ENCODE assay signal across 1 cellular context in the genomic region with DNA sequence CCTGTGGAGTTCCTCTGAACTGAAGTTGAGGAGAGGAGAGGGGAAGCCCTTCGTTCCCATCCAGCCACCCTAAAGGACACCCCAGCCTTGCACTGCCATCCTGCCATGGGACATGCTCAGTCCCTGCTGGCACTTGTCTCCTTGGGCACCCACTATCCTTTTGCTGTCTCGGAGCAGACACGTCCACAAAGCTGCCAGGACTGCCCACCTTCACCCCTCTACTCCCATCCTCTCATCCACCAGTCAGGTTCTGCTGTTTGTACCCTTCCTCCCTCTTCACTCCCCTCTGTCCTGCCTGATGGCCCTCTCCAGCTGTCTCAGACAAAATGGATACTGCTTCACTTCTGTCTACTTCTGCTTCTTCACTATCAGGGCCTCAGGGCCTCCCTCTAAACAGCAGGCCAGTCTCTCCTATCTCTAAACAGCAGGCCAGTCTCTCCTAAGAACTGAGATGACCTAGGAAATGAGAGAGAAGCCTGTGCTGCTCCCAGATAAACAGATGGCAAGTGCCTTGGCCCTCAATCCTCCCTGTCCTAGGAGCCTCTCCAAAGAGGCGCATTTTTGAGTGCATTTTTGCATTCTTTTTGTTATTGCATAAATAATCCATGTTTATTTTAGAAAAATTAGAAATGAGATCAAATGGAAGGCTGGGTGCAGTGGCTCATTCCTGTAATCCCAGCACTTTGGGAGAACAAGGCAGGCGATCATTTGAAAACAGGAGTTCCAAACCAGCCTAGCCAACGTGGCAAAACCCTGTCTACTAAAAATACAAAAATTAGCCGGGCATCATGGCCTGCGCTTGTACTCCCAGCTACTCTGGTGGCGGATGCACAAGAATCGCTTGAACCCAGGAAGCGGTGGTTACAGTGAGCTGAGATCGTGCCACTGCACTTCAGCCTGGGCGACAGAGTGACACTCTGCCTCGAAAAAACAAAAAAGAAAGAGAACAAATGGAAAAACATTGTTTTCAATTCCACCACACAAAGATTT.
TF ChIP-seq lines count a peak whose summit lies in the region.

No MANE protein-coding gene starts in this region.

TF ChIP-seq in K562, 482 proteins besides CTCF, POLR2A, EP300 and RAD21 (continues in another document):
- peak; percentile 84 for TF ChIP-seq KHSRP (IDR thresholded peaks at IDR 0.05)
- TF ChIP-seq ZNF408 (CRISPR knock-in tag; IDR thresholded peaks at IDR 0.05; ENCODE audit: low read depth): no peak
- TF ChIP-seq, protein P1, sequence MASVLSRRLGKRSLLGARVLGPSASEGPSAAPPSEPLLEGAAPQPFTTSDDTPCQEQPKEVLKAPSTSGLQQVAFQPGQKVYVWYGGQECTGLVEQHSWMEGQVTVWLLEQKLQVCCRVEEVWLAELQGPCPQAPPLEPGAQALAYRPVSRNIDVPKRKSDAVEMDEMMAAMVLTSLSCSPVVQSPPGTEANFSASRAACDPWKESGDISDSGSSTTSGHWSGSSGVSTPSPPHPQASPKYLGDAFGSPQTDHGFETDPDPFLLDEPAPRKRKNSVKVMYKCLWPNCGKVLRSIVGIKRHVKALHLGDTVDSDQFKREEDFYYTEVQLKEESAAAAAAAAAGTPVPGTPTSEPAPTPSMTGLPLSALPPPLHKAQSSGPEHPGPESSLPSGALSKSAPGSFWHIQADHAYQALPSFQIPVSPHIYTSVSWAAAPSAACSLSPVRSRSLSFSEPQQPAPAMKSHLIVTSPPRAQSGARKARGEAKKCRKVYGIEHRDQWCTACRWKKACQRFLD (CRISPR knock-in tag; IDR thresholded peaks at IDR 0.05): peak; percentile 100
- peak; percentile 88 for TF ChIP-seq MYNN (IDR thresholded peaks at IDR 0.05)
- no peak for TF ChIP-seq MYNN (CRISPR knock-in tag; IDR thresholded peaks at IDR 0.05)
- no peak for TF ChIP-seq SNRNP70 (optimal IDR thresholded peaks at IDR 0.05; ENCODE audit: low read depth, low read length)
- TF ChIP-seq SRSF3 (IDR thresholded peaks at IDR 0.05; ENCODE audit: insufficient read depth, low read length): no peak
- peak; percentile 63 for TF ChIP-seq ZNF830 (CRISPR knock-in tag; IDR thresholded peaks at IDR 0.05)
- TF ChIP-seq PTBP1 (IDR thresholded peaks at IDR 0.05; ENCODE audit: low read depth, low read length): peak; percentile 80
- TF ChIP-seq CCAR2 (IDR thresholded peaks at IDR 0.05; ENCODE audit: low read depth, low read length): 0 out of 2 replicates have a peak, but pooled peaks have one; percentile 31
- no peak for TF ChIP-seq FOXA1 (IDR thresholded peaks at IDR 0.05; ENCODE audit: borderline replicate concordance)
- peak; percentile 3; the same call in 1 of the 2 replicates for TF ChIP-seq GTF2F1 (IDR thresholded peaks at IDR 0.05; ENCODE audit: low read depth, low read length)
- peak; percentile 86 for TF ChIP-seq SUPT5H (IDR thresholded peaks at IDR 0.05)
- peak in 1 of 2 experiments; percentile 80; a peak in 1 of 4 replicates for TF ChIP-seq CSDE1 (IDR thresholded peaks at IDR 0.05)
- TF ChIP-seq, protein P2, sequence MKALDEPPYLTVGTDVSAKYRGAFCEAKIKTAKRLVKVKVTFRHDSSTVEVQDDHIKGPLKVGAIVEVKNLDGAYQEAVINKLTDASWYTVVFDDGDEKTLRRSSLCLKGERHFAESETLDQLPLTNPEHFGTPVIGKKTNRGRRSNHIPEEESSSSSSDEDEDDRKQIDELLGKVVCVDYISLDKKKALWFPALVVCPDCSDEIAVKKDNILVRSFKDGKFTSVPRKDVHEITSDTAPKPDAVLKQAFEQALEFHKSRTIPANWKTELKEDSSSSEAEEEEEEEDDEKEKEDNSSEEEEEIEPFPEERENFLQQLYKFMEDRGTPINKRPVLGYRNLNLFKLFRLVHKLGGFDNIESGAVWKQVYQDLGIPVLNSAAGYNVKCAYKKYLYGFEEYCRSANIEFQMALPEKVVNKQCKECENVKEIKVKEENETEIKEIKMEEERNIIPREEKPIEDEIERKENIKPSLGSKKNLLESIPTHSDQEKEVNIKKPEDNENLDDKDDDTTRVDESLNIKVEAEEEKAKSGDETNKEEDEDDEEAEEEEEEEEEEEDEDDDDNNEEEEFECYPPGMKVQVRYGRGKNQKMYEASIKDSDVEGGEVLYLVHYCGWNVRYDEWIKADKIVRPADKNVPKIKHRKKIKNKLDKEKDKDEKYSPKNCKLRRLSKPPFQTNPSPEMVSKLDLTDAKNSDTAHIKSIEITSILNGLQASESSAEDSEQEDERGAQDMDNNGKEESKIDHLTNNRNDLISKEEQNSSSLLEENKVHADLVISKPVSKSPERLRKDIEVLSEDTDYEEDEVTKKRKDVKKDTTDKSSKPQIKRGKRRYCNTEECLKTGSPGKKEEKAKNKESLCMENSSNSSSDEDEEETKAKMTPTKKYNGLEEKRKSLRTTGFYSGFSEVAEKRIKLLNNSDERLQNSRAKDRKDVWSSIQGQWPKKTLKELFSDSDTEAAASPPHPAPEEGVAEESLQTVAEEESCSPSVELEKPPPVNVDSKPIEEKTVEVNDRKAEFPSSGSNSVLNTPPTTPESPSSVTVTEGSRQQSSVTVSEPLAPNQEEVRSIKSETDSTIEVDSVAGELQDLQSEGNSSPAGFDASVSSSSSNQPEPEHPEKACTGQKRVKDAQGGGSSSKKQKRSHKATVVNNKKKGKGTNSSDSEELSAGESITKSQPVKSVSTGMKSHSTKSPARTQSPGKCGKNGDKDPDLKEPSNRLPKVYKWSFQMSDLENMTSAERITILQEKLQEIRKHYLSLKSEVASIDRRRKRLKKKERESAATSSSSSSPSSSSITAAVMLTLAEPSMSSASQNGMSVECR (CRISPR knock-in tag; IDR thresholded peaks at IDR 0.05): peak; percentile 70; the same call in 1 of the 2 replicates
- 0 out of 2 replicates have a peak, but pooled peaks have one; percentile 29 for TF ChIP-seq ZNF75A (CRISPR knock-in tag; IDR thresholded peaks at IDR 0.05)
- TF ChIP-seq, protein P3, sequence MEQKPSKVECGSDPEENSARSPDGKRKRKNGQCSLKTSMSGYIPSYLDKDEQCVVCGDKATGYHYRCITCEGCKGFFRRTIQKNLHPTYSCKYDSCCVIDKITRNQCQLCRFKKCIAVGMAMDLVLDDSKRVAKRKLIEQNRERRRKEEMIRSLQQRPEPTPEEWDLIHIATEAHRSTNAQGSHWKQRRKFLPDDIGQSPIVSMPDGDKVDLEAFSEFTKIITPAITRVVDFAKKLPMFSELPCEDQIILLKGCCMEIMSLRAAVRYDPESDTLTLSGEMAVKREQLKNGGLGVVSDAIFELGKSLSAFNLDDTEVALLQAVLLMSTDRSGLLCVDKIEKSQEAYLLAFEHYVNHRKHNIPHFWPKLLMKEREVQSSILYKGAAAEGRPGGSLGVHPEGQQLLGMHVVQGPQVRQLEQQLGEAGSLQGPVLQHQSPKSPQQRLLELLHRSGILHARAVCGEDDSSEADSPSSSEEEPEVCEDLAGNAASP (IDR thresholded peaks at IDR 0.05): peak; percentile 93
- TF ChIP-seq SMARCC2 (IDR thresholded peaks at IDR 0.05; ENCODE audit: low read depth): peak; percentile 97
- TF ChIP-seq OTX1 (CRISPR knock-in tag; IDR thresholded peaks at IDR 0.05): peak; percentile 99
- TF ChIP-seq, protein P4, sequence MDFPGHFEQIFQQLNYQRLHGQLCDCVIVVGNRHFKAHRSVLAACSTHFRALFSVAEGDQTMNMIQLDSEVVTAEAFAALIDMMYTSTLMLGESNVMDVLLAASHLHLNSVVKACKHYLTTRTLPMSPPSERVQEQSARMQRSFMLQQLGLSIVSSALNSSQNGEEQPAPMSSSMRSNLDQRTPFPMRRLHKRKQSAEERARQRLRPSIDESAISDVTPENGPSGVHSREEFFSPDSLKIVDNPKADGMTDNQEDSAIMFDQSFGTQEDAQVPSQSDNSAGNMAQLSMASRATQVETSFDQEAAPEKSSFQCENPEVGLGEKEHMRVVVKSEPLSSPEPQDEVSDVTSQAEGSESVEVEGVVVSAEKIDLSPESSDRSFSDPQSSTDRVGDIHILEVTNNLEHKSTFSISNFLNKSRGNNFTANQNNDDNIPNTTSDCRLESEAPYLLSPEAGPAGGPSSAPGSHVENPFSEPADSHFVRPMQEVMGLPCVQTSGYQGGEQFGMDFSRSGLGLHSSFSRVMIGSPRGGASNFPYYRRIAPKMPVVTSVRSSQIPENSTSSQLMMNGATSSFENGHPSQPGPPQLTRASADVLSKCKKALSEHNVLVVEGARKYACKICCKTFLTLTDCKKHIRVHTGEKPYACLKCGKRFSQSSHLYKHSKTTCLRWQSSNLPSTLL (IDR thresholded peaks at IDR 0.05): peak; percentile 49; the same call in 1 of the 2 replicates
- peak; percentile 99 for TF ChIP-seq CC2D1A (IDR thresholded peaks at IDR 0.05)
- peak; percentile 100 for TF ChIP-seq NCOR1 (IDR thresholded peaks at IDR 0.05)
- no peak for TF ChIP-seq POLR3G (IDR thresholded peaks at IDR 0.05; ENCODE audit: extremely low read depth, insufficient read length, insufficient replicate concordance)
- peak; percentile 61; the same call in 1 of the 2 replicates for TF ChIP-seq BRD4 (IDR thresholded peaks at IDR 0.05)
- no peak for TF ChIP-seq CHD1 (IDR thresholded peaks at IDR 0.05; ENCODE audit: low read length)
- no peak; the same call in 1 of the 2 replicates for TF ChIP-seq CBFB (CRISPR knock-in tag; IDR thresholded peaks at IDR 0.05)
- TF ChIP-seq HDAC3 (IDR thresholded peaks at IDR 0.05; ENCODE audit: borderline replicate concordance, partially characterized antibody): peak; percentile 98
- TF ChIP-seq ZBED1 (IDR thresholded peaks at IDR 0.05): peak; percentile 94
- TF ChIP-seq, protein P5, sequence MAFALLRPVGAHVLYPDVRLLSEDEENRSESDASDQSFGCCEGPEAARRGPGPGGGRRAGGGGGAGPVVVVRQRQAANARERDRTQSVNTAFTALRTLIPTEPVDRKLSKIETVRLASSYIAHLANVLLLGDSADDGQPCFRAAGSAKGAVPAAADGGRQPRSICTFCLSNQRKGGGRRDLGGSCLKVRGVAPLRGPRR (CRISPR knock-in tag; IDR thresholded peaks at IDR 0.05): peak; percentile 91; the same call in 1 of the 2 replicates
- no peak for TF ChIP-seq ZC3H4 (CRISPR knock-in tag; IDR thresholded peaks at IDR 0.05; ENCODE audit: borderline replicate concordance)
- peak; percentile 75; the same call in 1 of the 2 replicates for TF ChIP-seq HIVEP1 (CRISPR knock-in tag; IDR thresholded peaks at IDR 0.05)
- no peak for TF ChIP-seq CEBPG (CRISPR knock-in tag; IDR thresholded peaks at IDR 0.05)
- TF ChIP-seq CEBPG (tag; conservative IDR thresholded peaks at IDR 0.05 in 1 of 2, IDR thresholded peaks at IDR 0.05 in 1 of 2): no peak
- 0 out of 2 replicates have a peak, but pooled peaks have one; percentile 84 for TF ChIP-seq ZNF695 (CRISPR knock-in tag; IDR thresholded peaks at IDR 0.05)
- TF ChIP-seq TARDBP (IDR thresholded peaks at IDR 0.05): peak; percentile 91
- TF ChIP-seq, protein P6, sequence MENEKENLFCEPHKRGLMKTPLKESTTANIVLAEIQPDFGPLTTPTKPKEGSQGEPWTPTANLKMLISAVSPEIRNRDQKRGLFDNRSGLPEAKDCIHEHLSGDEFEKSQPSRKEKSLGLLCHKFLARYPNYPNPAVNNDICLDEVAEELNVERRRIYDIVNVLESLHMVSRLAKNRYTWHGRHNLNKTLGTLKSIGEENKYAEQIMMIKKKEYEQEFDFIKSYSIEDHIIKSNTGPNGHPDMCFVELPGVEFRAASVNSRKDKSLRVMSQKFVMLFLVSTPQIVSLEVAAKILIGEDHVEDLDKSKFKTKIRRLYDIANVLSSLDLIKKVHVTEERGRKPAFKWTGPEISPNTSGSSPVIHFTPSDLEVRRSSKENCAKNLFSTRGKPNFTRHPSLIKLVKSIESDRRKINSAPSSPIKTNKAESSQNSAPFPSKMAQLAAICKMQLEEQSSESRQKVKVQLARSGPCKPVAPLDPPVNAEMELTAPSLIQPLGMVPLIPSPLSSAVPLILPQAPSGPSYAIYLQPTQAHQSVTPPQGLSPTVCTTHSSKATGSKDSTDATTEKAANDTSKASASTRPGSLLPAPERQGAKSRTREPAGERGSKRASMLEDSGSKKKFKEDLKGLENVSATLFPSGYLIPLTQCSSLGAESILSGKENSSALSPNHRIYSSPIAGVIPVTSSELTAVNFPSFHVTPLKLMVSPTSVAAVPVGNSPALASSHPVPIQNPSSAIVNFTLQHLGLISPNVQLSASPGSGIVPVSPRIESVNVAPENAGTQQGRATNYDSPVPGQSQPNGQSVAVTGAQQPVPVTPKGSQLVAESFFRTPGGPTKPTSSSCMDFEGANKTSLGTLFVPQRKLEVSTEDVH (IDR thresholded peaks at IDR 0.05; ENCODE audit: low read depth, partially characterized antibody): peak; percentile 44
- TF ChIP-seq, protein P7, sequence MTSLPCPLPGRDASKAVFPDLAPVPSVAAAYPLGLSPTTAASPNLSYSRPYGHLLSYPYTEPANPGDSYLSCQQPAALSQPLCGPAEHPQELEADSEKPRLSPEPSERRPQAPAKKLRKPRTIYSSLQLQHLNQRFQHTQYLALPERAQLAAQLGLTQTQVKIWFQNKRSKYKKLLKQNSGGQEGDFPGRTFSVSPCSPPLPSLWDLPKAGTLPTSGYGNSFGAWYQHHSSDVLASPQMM (CRISPR knock-in tag; IDR thresholded peaks at IDR 0.05): no peak
- TF ChIP-seq TRIM24 (IDR thresholded peaks at IDR 0.05): peak; percentile 99
- TF ChIP-seq, protein P8, sequence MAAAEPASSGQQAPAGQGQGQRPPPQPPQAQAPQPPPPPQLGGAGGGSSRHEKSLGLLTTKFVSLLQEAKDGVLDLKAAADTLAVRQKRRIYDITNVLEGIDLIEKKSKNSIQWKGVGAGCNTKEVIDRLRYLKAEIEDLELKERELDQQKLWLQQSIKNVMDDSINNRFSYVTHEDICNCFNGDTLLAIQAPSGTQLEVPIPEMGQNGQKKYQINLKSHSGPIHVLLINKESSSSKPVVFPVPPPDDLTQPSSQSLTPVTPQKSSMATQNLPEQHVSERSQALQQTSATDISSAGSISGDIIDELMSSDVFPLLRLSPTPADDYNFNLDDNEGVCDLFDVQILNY (CRISPR knock-in tag; IDR thresholded peaks at IDR 0.05): peak; percentile 51; the same call in 1 of the 2 replicates
- peak; percentile 52; the same call in 1 of the 2 replicates for TF ChIP-seq NCOA6 (IDR thresholded peaks at IDR 0.05)
- TF ChIP-seq, protein P9, sequence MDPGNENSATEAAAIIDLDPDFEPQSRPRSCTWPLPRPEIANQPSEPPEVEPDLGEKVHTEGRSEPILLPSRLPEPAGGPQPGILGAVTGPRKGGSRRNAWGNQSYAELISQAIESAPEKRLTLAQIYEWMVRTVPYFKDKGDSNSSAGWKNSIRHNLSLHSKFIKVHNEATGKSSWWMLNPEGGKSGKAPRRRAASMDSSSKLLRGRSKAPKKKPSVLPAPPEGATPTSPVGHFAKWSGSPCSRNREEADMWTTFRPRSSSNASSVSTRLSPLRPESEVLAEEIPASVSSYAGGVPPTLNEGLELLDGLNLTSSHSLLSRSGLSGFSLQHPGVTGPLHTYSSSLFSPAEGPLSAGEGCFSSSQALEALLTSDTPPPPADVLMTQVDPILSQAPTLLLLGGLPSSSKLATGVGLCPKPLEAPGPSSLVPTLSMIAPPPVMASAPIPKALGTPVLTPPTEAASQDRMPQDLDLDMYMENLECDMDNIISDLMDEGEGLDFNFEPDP (CRISPR knock-in tag; IDR thresholded peaks at IDR 0.05): 0 out of 2 replicates have a peak, but pooled peaks have one; percentile 64
